9 cellular contexts compared by ENCODE assay signal in the genomic region with DNA sequence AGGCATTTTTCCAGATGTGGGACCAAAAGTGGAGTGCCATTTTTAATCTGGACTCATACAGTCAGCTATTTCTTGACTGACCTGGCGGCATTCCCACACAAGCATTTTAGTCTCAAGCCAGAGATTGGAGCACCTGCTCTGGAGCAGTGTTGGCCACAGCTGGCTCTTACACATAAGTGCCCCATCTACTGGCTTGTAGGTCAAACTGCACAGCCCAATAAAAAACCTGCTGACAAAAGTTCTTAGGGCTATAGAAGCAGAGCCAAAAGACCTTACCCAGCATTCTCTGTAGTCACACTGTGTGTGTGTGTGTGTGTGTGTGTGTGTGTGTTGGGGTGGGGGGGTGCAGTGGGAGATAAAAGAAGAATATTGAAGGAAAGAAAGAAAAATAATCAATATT. TPM values are rescaled to one million over a fixed set of nuclear protein-coding genes. Genes with fewer than 3 reads are reported as not detected.
DNase-seq lines count a peak whose midpoint lies in the region; TF ChIP-seq lines count a peak whose summit lies in the region.
"Had no signal": no experiment of that assay in that cellular context is flagged by ENCODE, and none has a peak within 500 bp of the region (broad histone marks: within the 10 kb centered on the region; RNA-seq: fewer than 3 reads in every experiment).

No MANE protein-coding gene starts in this region.

- no peak overlapping the region for H3K27ac Mint-ChIP-seq in progenitor cell of endocrine pancreas

- H3K27me3 ChIP-seq in ascending aorta: no peaks in the 10 kb centered on the region

- H3K4me1 ChIP-seq in HEK293 (ENCODE audit: control insufficient read depth, insufficient read depth, low read length): no peaks in the 10 kb centered on the region
- H3K4me1 ChIP-seq in ascending aorta: no peaks in the 10 kb centered on the region

- peak; percentile 13 for DNase-seq in GM12864 (ENCODE audit: low read depth)
- peak; percentile 60 for DNase-seq in NAMALWA (ENCODE audit: low spot score)
- DNase-seq in cardiac fibroblast (ENCODE audit: low read depth in 2 of 2): peak; percentile 54 to 56
- no peak for DNase-seq in progenitor cell of endocrine pancreas (ENCODE audit: low spot score, unreplicated experiment)
- no peak for DNase-seq in stimulated activated CD8-positive, alpha-beta memory T cell treated with anti-CD3 and anti-CD28 coated beads, Interleukin-4, amount 100 ng/mL, for 48 hours
- no peak for DNase-seq in ascending aorta (ENCODE audit: low spot score in 2 of 2)

- H3K36me3 ChIP-seq in HEK293 (ENCODE audit: control insufficient read depth in 2 of 2, insufficient read depth in 1 of 2, low read length in 2 of 2) (no peaks in the 10 kb centered on the region), ascending aorta (no peaks in the 10 kb centered on the region)
- H3K36me3 ChIP-seq: thoracic aorta had no signal

- H3K4me3 Mint-ChIP-seq in progenitor cell of endocrine pancreas (ENCODE audit: low read depth): no peak overlapping the region

- H3K36me3 Mint-ChIP-seq in progenitor cell of endocrine pancreas (ENCODE audit: insufficient read depth): peaks cover 2% of the 10 kb centered on the region

- TF ChIP-seq CTCF in 22Rv1 (IDR thresholded peaks at IDR 0.05) (peak; percentile 75), GM12864 (IDR thresholded peaks at IDR 0.05; ENCODE audit: low read depth, low read length, missing control alignments) (peak; percentile 65), HEK293 (tag by site-specific recombination; IDR thresholded peaks at IDR 0.05) (no peak), cardiac fibroblast (IDR thresholded peaks at IDR 0.05; ENCODE audit: low read depth, low read length) (peak; percentile 52), progenitor cell of endocrine pancreas (IDR thresholded peaks at IDR 0.05; ENCODE audit: unreplicated experiment) (peak; percentile 49), ascending aorta (IDR thresholded peaks at IDR 0.05) (no peak)

- no peak overlapping the region for H3K4me3 ChIP-seq in GM12864 (ENCODE audit: low read depth, low read length)
- no peak overlapping the region for H3K4me3 ChIP-seq in HEK293 (ENCODE audit: low read depth, low read length)
- H3K4me3 ChIP-seq in cardiac fibroblast (replicated peaks in 1 of 2; ENCODE audit: low read depth in 2 of 2, low read length in 2 of 2): no peak overlapping the region
- H3K4me3 ChIP-seq in ascending aorta: no peak overlapping the region
- H3K4me3 ChIP-seq: thoracic aorta had no signal

- intact Hi-C loops in ascending aorta (cut with DNase I): no loop called here

- no peaks in the 10 kb centered on the region for H3K4me1 Mint-ChIP-seq in progenitor cell of endocrine pancreas (ENCODE audit: low read depth)

- no peaks in the 10 kb centered on the region; the same call in 1 of the 2 replicates for H3K9me3 ChIP-seq in HEK293 (ENCODE audit: control insufficient read depth, insufficient read depth, low read depth, low read length)
- H3K9me3 ChIP-seq in ascending aorta: peaks cover 0 to 4% of the 10 kb centered on the region in 2 donors
- H3K9me3 ChIP-seq: thoracic aorta had no signal

- CTCF ChIA-PET in HEK293 (lab: Yijun Ruan, JAX): interaction anchor here (0.5 to 2.3 kb wide), 22 partner anchors 10 to 1672 kb away, joined by 3 to 12 read pairs (median 4); no protein-coding TSS in a partner anchor

- H3K27ac ChIP-seq in 22Rv1 (no peak overlapping the region), HEK293 (ENCODE audit: extremely low read depth, low read depth, low read length) (no peak overlapping the region), ascending aorta (no peak overlapping the region)
- H3K27ac ChIP-seq: thoracic aorta had no signal

- H3K27me3 Mint-ChIP-seq in progenitor cell of endocrine pancreas: no peaks in the 10 kb centered on the region

- peaks cover 20% of the 10 kb centered on the region for H3K9me3 Mint-ChIP-seq in progenitor cell of endocrine pancreas (ENCODE audit: low read depth)

- POLR2A ChIA-PET in HEK293 (lab: Yijun Ruan, JAX): interaction anchor here (0.9 to 1.8 kb wide), 3 partner anchors 9 to 64 kb away, joined by 4 to 10 read pairs (median 6); a partner anchor contains a TSS

TF ChIP-seq in HEK293, 187 proteins besides CTCF, POLR2A, EP300 and RAD21:
- TF ChIP-seq ZNF354C (tag by site-specific recombination; IDR thresholded peaks at IDR 0.05; ENCODE audit: borderline replicate concordance, low read depth): no peak
- peak; percentile 28; the same call in 1 of the 2 replicates for TF ChIP-seq ZNF654 (tag by site-specific recombination; IDR thresholded peaks at IDR 0.05; ENCODE audit: low read depth)

RNA-seq across cellular contexts. Expression of a gene that starts 38.6 kb away (rescaled TPM):
- 130 and 140 TPM in 2 replicates for total RNA-seq in progenitor cell of endocrine pancreas
- 24.4 TPM for total RNA-seq in ascending aorta

Comparison
In these comparisons a context has a peak if more than half of its experiments do, and no peak if none do; other contexts are left out.
1. CTCF ChIP-seq: peak in 22Rv1 (single experiment), GM12864 (single experiment), cardiac fibroblast (single experiment) and progenitor cell of endocrine pancreas (single experiment); none in HEK293 (single experiment) and ascending aorta (0 of 3).
2. DNase-seq: peak in GM12864 (single experiment), NAMALWA (single experiment) and cardiac fibroblast (2 of 2); none in progenitor cell of endocrine pancreas (single experiment), stimulated activated CD8-positive, alpha-beta memory T cell treated with anti-CD3 and anti-CD28 coated beads, Interleukin-4, amount 100 ng/mL, for 48 hours (single experiment) and ascending aorta (0 of 2).